ENCODE assay signal across 1 cellular context in the genomic region with DNA sequence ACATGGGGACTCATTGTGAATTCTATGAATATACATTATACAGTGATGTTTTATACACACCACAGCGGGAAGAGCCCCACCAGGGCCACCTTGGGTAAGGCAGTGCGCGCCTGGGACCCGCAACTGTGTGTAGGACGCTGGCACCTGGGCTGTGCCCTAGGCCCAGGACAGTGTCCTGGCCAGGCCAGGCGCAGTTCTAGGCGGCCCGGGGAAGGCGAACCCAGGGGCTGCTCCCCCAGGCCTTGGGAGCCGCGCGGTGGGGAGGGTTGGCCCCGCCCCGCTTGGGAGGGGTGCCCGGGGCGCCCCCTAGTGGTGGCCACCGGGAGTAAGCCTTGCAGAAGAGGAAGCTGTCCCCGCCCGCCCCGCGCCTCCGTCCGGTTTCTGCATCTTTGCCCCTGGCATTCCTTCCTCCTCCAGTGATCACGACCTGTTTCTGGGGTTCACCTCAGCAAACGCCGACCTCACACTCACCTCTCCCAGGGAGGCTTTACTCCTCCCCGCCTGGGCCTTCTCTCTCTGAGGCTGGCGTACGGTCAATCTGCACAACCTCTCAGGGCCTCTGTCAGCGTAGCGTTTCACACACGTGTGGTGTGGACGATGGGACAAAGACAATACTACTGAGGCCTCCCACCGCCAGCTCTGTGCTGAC.
TF ChIP-seq lines count a peak whose summit lies in the region.

No MANE protein-coding gene starts in this region.

TF ChIP-seq in IMR-90, 13 proteins besides CTCF, POLR2A, EP300 and RAD21:
- TF ChIP-seq MAZ (IDR thresholded peaks at IDR 0.05; ENCODE audit: borderline replicate concordance, low read depth, low read length), result peak; percentile 95
- no peak for TF ChIP-seq NFE2L2 (IDR thresholded peaks at IDR 0.05; ENCODE audit: low read depth, low read length)
- TF ChIP-seq SMC3 (IDR thresholded peaks at IDR 0.05; ENCODE audit: low read depth, low read length), result peak; percentile 52
- TF ChIP-seq BHLHE40 (IDR thresholded peaks at IDR 0.05; ENCODE audit: low read depth, low read length), result no peak
